Comparison of ENCODE assay signal across 4 cellular contexts in the genomic region with DNA sequence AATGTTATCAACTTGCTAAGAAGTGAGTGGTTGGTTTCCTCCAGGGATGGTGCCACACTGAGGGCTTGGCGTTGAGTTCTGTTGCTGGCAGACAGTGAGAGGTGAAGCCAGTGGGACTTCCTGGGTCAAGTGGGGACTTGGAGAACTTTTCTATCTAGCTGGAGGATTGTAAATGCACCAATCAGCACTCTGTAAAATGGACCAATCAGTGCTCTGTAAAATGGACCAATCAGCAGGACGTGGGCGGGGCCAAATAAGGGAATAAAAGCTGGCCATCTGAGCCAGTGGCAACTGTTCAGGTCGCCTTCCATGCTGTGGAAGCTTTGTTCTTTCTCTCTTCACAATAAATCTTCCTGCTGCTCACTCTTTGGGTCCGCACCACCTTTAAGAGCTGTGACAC. TPM values are rescaled to one million over a fixed set of nuclear protein-coding genes. Genes with fewer than 3 reads are reported as not detected.
"Had no signal": no experiment of that assay in that cellular context is flagged by ENCODE, and none has a peak within 500 bp of the region (broad histone marks: within the 10 kb centered on the region; RNA-seq: fewer than 3 reads in every experiment).

No MANE protein-coding gene starts in this region.

RNA-seq across cellular contexts. Expression of a gene that starts 51.6 kb away (rescaled TPM):
- total RNA-seq: GM23338, HFFc6 had no signal
- polyA plus RNA-seq: GM23248, GM23338, H1 had no signal
